Comparison of ENCODE assay signal across 10 cellular contexts in genomic region chr7:77295549-77295948, GRCh38.
"Had no signal": no experiment of that assay in that cellular context is flagged by ENCODE, and none has a peak within 500 bp of the region (broad histone marks: within the 10 kb centered on the region; RNA-seq: fewer than 3 reads in every experiment).

No MANE protein-coding gene starts in this region.

- H3K4me3 ChIP-seq: GM23248, HAP-1 had no signal

- H3K4me1 Mint-ChIP-seq: IgD-negative memory B cell had no signal

- H3K4me1 ChIP-seq: HAP-1 had no signal

- H3K27me3 Mint-ChIP-seq: IgD-negative memory B cell had no signal

- H3K36me3 ChIP-seq: HAP-1 had no signal

- ATAC-seq: HCT116, HepG2 had no signal

- H3K4me3 Mint-ChIP-seq: HFFc6, IgD-negative memory B cell had no signal

- H3K27ac Mint-ChIP-seq: HFFc6 had no signal

- H3K9me3 ChIP-seq: HAP-1 had no signal

- DNase-seq: GM23248, GOT3, H7, HFFc6, KBM-7 had no signal

- H3K27ac ChIP-seq: GM23248, HL-60 had no signal

- FAIRE-seq: HepG2 had no signal
